8 cellular contexts compared by ENCODE assay signal in the genomic region with DNA sequence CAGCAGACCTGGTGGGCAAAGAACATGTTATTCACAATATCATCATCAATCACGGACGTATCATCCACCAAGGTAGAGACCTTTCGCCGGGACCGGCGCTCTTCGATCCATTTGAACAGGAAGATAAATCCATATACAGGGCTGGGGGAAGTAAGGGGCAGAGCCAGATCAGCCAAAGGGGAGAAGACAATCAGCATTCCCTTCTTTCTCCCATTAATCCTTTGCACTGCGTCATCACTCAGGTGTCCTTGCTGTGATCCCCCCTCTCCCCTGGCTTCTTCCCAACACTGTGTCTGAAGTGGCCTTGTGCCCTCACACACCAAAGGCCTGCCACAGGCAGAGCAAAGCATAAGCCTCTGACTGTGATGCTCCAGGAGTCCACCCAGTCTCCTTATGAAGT. TPM values are rescaled to one million over a fixed set of nuclear protein-coding genes. Genes with fewer than 3 reads are reported as not detected.
DNase-seq lines count a peak whose midpoint lies in the region; ATAC-seq, FAIRE-seq and TF ChIP-seq lines count a peak whose summit lies in the region.
"Had no signal": no experiment of that assay in that cellular context is flagged by ENCODE, and none has a peak within 500 bp of the region (broad histone marks: within the 10 kb centered on the region; RNA-seq: fewer than 3 reads in every experiment).

No MANE protein-coding gene starts in this region.

- peaks cover 40% of the 10 kb centered on the region for H3K36me3 Mint-ChIP-seq in GM23338 (ENCODE audit: low read depth)

- H3K9me3 ChIP-seq in SU-DHL-6 (ENCODE audit: insufficient read depth, low read length) (no peaks in the 10 kb centered on the region), esophagus squamous epithelium (no peaks in the 10 kb centered on the region)

- H3K27ac ChIP-seq in GM23338 (ENCODE audit: low read depth) (0 out of 2 replicates have a peak overlapping the region, but pooled peaks have one; percentile 39), SU-DHL-6 (ENCODE audit: low read depth, low read length) (no peak overlapping the region), esophagus squamous epithelium (peak overlapping the region in 3 of 4 donors; percentile 99 to 100 (median 99))

- TF ChIP-seq POLR2A in esophagus squamous epithelium (IDR thresholded peaks at IDR 0.05): no peak
- no peak for TF ChIP-seq POLR2A in H54 (IDR thresholded peaks at IDR 0.05; ENCODE audit: low read depth, low read length)

- FAIRE-seq in H54 (lab: Jason Lieb, UNC): no peak

- no peak for ATAC-seq in GM23338
- ATAC-seq in sciatic nerve: no peak

- DNase-seq in GM23338 (ENCODE audit: low spot score) (no peak), esophagus squamous epithelium (lab: John Stamatoyannopoulos, UW) (no peak), sciatic nerve (ENCODE audit: low spot score) (peak; percentile 52), NCI-H526 (lab: John Stamatoyannopoulos, UW) (no peak), H54 (ENCODE audit: insufficient read length, low spot score) (no peak), NCI-H69 (lab: John Stamatoyannopoulos, UW) (no peak)
- DNase-seq: stimulated activated CD4-positive, alpha-beta T cell treated with anti-CD3 and anti-CD28 coated beads, Interleukin-15, amount 100 ng/mL, for 24 hours had no signal

- no peak overlapping the region for H2AFZ ChIP-seq in GM23338
- H2AFZ ChIP-seq in SU-DHL-6 (ENCODE audit: low read depth, low read length, severe bottlenecking): no peak overlapping the region

- H3K27me3 Mint-ChIP-seq in GM23338 (ENCODE audit: insufficient read depth, low read depth, poor library complexity): peaks cover 8% of the 10 kb centered on the region

- peak overlapping the region; percentile 94 for H3K4me3 ChIP-seq in GM23338
- peak overlapping the region; percentile 97 for H3K4me3 ChIP-seq in SU-DHL-6 (ENCODE audit: insufficient read depth, low read length, poor library complexity, severe bottlenecking)
- H3K4me3 ChIP-seq in esophagus squamous epithelium: peak overlapping the region in 2 of 4 donors; percentile 93 to 100

- H3K79me2 ChIP-seq in GM23338 (replicated peaks; ENCODE audit: insufficient read depth) (peaks cover 17% of the 10 kb centered on the region), SU-DHL-6 (ENCODE audit: insufficient read depth, low read length) (peaks cover 13% of the 10 kb centered on the region)

- no peaks in the 10 kb centered on the region for H3K9me3 Mint-ChIP-seq in GM23338

- H3F3A ChIP-seq in GM23338 (replicated peaks; ENCODE audit: low read depth) (peaks cover 9% of the 10 kb centered on the region), SU-DHL-6 (ENCODE audit: insufficient read depth) (0 out of 2 replicates have a peak, but pooled peaks cover 9% of the 10 kb centered on the region)

- H3K9me2 ChIP-seq in GM23338 (ENCODE audit: insufficient read depth): no peaks in the 10 kb centered on the region
- no peaks in the 10 kb centered on the region for H3K9me2 ChIP-seq in SU-DHL-6 (replicated peaks; ENCODE audit: insufficient read depth, low read length)

- H3K9ac ChIP-seq in SU-DHL-6 (ENCODE audit: low read length): no peak overlapping the region; the same call in 1 of the 2 replicates

- H3K4me2 ChIP-seq in GM23338 (peak overlapping the region; percentile 95; the same call in 1 of the 2 replicates), SU-DHL-6 (ENCODE audit: low read depth, low read length, poor library complexity, severe bottlenecking) (peak overlapping the region; percentile 98)

- no peak for TF ChIP-seq CTCF in GM23338 (conservative IDR thresholded peaks at IDR 0.05; ENCODE audit: low read depth in 2 of 2)
- TF ChIP-seq CTCF in SU-DHL-6 (IDR thresholded peaks at IDR 0.05; ENCODE audit: insufficient read depth, low read length, poor library complexity, severe bottlenecking): no peak
- no peak for TF ChIP-seq CTCF in esophagus squamous epithelium (IDR thresholded peaks at IDR 0.05)

- intact Hi-C loops in esophagus squamous epithelium (cut with DNase I) (no loop called here), sciatic nerve (cut with DNase I) (no loop called here)

- no peak overlapping the region for H3K27ac Mint-ChIP-seq in GM23338

- WGBS in esophagus squamous epithelium, 2 donors: 82 to 91% methylated on average over 7 to 8 of the region's 8 CpGs

- H3K4me3 Mint-ChIP-seq in GM23338: peak overlapping the region; percentile 89

- H3K27me3 ChIP-seq in GM23338 (ENCODE audit: insufficient read depth) (no peaks in the 10 kb centered on the region), SU-DHL-6 (ENCODE audit: low read length) (no peaks in the 10 kb centered on the region), esophagus squamous epithelium (no peaks in the 10 kb centered on the region)

- H3K36me3 ChIP-seq in GM23338 (ENCODE audit: insufficient read depth): peaks cover 3% of the 10 kb centered on the region; the same call in 1 of the 2 replicates
- H3K36me3 ChIP-seq in SU-DHL-6 (ENCODE audit: low read length): no peaks in the 10 kb centered on the region
- H3K36me3 ChIP-seq in esophagus squamous epithelium: peaks cover 15 to 48% (median 30%) of the 10 kb centered on the region in 3 donors

- H4K20me1 ChIP-seq in GM23338 (replicated peaks; ENCODE audit: insufficient read depth): no peaks in the 10 kb centered on the region; the same call in 1 of the 2 replicates
- no peaks in the 10 kb centered on the region for H4K20me1 ChIP-seq in SU-DHL-6 (ENCODE audit: low read depth, low read length)

- peaks cover 13% of the 10 kb centered on the region; the same call in 1 of the 2 replicates for H3K4me1 ChIP-seq in GM23338 (ENCODE audit: insufficient read depth)
- peaks cover 32 to 90% (median 65%) of the 10 kb centered on the region in 3 donors for H3K4me1 ChIP-seq in esophagus squamous epithelium

- peaks cover 15% of the 10 kb centered on the region for H3K4me1 Mint-ChIP-seq in GM23338

TF ChIP-seq in GM23338, 12 proteins besides CTCF, POLR2A, EP300 and RAD21 (continues in another document):
- no peak for TF ChIP-seq JUNB (IDR thresholded peaks at IDR 0.05; ENCODE audit: unreplicated experiment)
- no peak for TF ChIP-seq EZH2phosphoT487 (IDR thresholded peaks at IDR 0.05; ENCODE audit: unreplicated experiment)
- TF ChIP-seq ZNF331 (CRISPR knock-in tag; IDR thresholded peaks at IDR 0.05; ENCODE audit: low read depth): no peak
- no peak for TF ChIP-seq CREB1 (CRISPR knock-in tag; IDR thresholded peaks at IDR 0.05; ENCODE audit: low read depth)
- TF ChIP-seq, protein P1, sequence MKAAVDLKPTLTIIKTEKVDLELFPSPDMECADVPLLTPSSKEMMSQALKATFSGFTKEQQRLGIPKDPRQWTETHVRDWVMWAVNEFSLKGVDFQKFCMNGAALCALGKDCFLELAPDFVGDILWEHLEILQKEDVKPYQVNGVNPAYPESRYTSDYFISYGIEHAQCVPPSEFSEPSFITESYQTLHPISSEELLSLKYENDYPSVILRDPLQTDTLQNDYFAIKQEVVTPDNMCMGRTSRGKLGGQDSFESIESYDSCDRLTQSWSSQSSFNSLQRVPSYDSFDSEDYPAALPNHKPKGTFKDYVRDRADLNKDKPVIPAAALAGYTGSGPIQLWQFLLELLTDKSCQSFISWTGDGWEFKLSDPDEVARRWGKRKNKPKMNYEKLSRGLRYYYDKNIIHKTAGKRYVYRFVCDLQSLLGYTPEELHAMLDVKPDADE (IDR thresholded peaks at IDR 0.05): no peak

RNA-seq across cellular contexts. Expression of gene BAP1, which starts 1.3 kb away (rescaled TPM):
- 78.1 and 95.7 TPM in 2 replicates for total RNA-seq in GM23338 (2014; rRNA removed; shearing (Covaris generic))
- 28.5 and 30.4 TPM in 2 replicates for polyA plus RNA-seq in GM23338 (2016; fragmentation: Nextera tagmentation; extraction: Ambion mirVana)
- 10 to 100 TPM; 51.0 to 75.5 (median 56.2) TPM for total RNA-seq in esophagus squamous epithelium
- total RNA-seq in sciatic nerve: 59.5 TPM

RNA-seq across cellular contexts. Expression of gene PHF7, which starts 2.0 kb away (rescaled TPM):
- 7.0 and 12.2 TPM in 2 replicates for total RNA-seq in GM23338 (2014; rRNA removed; shearing (Covaris generic))
- polyA plus RNA-seq in GM23338 (2016; fragmentation: Nextera tagmentation; extraction: Ambion mirVana): 16.3 and 17.1 TPM in 2 replicates
- total RNA-seq in esophagus squamous epithelium (1 to 10 TPM; 1.0 to 7.1 (median 4.5) TPM), sciatic nerve (11.4 TPM)

RNA-seq across cellular contexts. Expression of gene SEMA3G, which starts 36.4 kb away (rescaled TPM):
- total RNA-seq in GM23338 (2014; rRNA removed; shearing (Covaris generic)): 2.2 and 2.5 TPM in 2 replicates
- 0.47 and 0.56 TPM in 2 replicates for polyA plus RNA-seq in GM23338 (2016; fragmentation: Nextera tagmentation; extraction: Ambion mirVana)
- total RNA-seq in esophagus squamous epithelium: 1 to 10 TPM in 3 of 4 donors, under 1 TPM in 1; 0.34 to 9.8 (median 3.4) TPM
- 38.3 TPM for total RNA-seq in sciatic nerve

RNA-seq across cellular contexts. Expression of gene TNNC1, which starts 45.4 kb away (rescaled TPM):
- total RNA-seq in GM23338 (2014; rRNA removed; shearing (Covaris generic)): 1.7 and 6.5 TPM in 2 replicates
- polyA plus RNA-seq in GM23338 (2016; fragmentation: Nextera tagmentation; extraction: Ambion mirVana): 6.9 and 8.3 TPM in 2 replicates
- total RNA-seq in esophagus squamous epithelium (1 to 10 TPM in 1 of 4 donors, not detected in 3; 4.1 TPM), sciatic nerve (205 TPM)

RNA-seq across cellular contexts. Expression of gene NISCH, which starts 46.9 kb away (rescaled TPM):
- total RNA-seq in GM23338 (2014; rRNA removed; shearing (Covaris generic)): 65.9 and 76.4 TPM in 2 replicates
- 16.7 and 18.4 TPM in 2 replicates for polyA plus RNA-seq in GM23338 (2016; fragmentation: Nextera tagmentation; extraction: Ambion mirVana)
- 10 to 100 TPM; 33.6 to 82.2 (median 40.6) TPM for total RNA-seq in esophagus squamous epithelium
- total RNA-seq in sciatic nerve: 163 TPM
